Comparison of ENCODE assay signal across 8 cellular contexts in the genomic region with DNA sequence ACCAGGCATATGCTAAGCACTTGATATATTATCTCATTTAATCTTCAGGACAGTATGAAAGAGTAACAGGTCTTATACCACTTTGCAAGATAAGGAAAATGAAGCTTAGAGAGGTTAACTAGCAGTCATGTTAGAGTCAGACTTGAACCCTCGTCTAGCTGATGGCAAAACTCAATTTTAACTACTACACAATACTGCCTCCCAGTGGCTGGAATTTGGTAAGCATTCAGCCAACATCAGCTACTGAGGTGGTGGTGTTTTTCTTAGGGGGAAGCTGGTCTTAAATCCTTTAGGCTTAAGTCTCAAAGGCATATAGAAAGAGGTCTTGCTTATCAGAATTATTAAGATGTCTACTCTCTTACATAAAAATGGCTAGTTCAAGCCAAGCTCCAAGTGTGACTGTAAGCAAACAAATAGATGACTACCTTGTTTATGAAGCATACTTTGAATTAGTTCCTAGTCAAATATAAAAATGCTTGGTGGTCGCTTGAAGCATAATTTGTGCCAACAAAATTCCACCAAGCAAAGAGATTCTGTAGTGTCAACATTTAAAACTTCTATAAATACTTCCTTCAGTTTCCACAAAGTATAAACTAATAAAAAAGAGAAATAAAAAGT.
A peak's percentile ranks its signal among the peaks of the same experiment; 100 is the strongest.
DNase-seq lines count a peak whose midpoint lies in the region; ATAC-seq and TF ChIP-seq lines count a peak whose summit lies in the region.

No MANE protein-coding gene starts in this region.

- DNase-seq in Right ventricle myocardium superior = no peak
- no peak for DNase-seq in cardiac septum (ENCODE audit: low spot score)
- peak; percentile 27 for DNase-seq in NCI-H82 treated with DMSO at 0.1 percent for 48 hours (lab: John Stamatoyannopoulos, UW; ENCODE audit: unreplicated experiment)
- DNase-seq in endodermal cell = peak; percentile 90
- DNase-seq in myocyte (ENCODE audit: low read depth) = peak; percentile 52
- no peak for DNase-seq in activated gamma-delta T cell (lab: John Stamatoyannopoulos, UW)
- DNase-seq in HuH-7.5 (ENCODE audit: low spot score) = no peak

- peak; percentile 51 for ATAC-seq in Right ventricle myocardium superior (ENCODE audit: poor library complexity)
- ATAC-seq in HG02870 (IDR thresholded peaks at IDR 0.05; ENCODE audit: unreplicated experiment) = peak; percentile 68

- no peak overlapping the region for H3K4me3 Mint-ChIP-seq in endodermal cell

- H3K27me3 Mint-ChIP-seq in endodermal cell (ENCODE audit: insufficient read depth) = no peaks in the 10 kb centered on the region

- no peaks in the 10 kb centered on the region for H3K36me3 Mint-ChIP-seq in endodermal cell (ENCODE audit: low read depth)

- no peak overlapping the region for H3K4me3 ChIP-seq in endodermal cell (ENCODE audit: low read length)

- no peaks in the 10 kb centered on the region for H3K9me3 Mint-ChIP-seq in endodermal cell

- H3K27ac ChIP-seq in endodermal cell (ENCODE audit: low read depth, low read length) = no peak overlapping the region

- no peak overlapping the region for H3K27ac Mint-ChIP-seq in endodermal cell

- no peak overlapping the region for H3K9ac ChIP-seq in endodermal cell (ENCODE audit: extremely low read depth, low read length, poor library complexity, severe bottlenecking)

- H3K4me1 ChIP-seq in endodermal cell (ENCODE audit: control insufficient read depth, insufficient read depth, low read length) = no peaks in the 10 kb centered on the region

- intact Hi-C loops in Right ventricle myocardium superior (cut with DNase I) = loop anchor here (10.0 kb wide), 1 partner anchor 716 kb away; no protein-coding TSS in a partner anchor
- intact Hi-C loops in cardiac septum (cut with DNase I) = loop anchor here (2.0 kb wide), 1 partner anchor 712 kb away; no protein-coding TSS in a partner anchor

- no peaks in the 10 kb centered on the region for H3K27me3 ChIP-seq in endodermal cell (ENCODE audit: control insufficient read depth, insufficient read depth, low read length, poor library complexity, severe bottlenecking)

- peak; percentile 91 for TF ChIP-seq CTCF in endodermal cell (conservative IDR thresholded peaks at IDR 0.05)

- no peaks in the 10 kb centered on the region for H3K36me3 ChIP-seq in endodermal cell (ENCODE audit: control insufficient read depth, insufficient read depth, low read length)

- WGBS in endodermal cell (ENCODE audit: insufficient coverage in 1 of 2, insufficient read length in 1 of 2), 2 experiments = 75% methylated on average over 2 of the region's 2 CpGs; no CpG with 5 or more reads in 1 of the 2 experiments

- H3K4me1 Mint-ChIP-seq in endodermal cell = no peaks in the 10 kb centered on the region

- no peaks in the 10 kb centered on the region for H3K9me3 ChIP-seq in endodermal cell (ENCODE audit: control insufficient read depth, low read length)

Comparison
In these comparisons a context has a peak if more than half of its experiments do, and no peak if none do; other contexts are left out.
1. DNase-seq: peak in NCI-H82 treated with DMSO at 0.1 percent for 48 hours (single experiment), endodermal cell (single experiment) and myocyte (single experiment); none in Right ventricle myocardium superior (single experiment), cardiac septum (single experiment), activated gamma-delta T cell (single experiment) and HuH-7.5 (single experiment).